ENCODE assay signal across 21 cellular contexts in genomic region chr7:120164-120555, GRCh38.
DNase-seq lines count a peak whose midpoint lies in the region; ATAC-seq and TF ChIP-seq lines count a peak whose summit lies in the region.
"Had no signal": no experiment of that assay in that cellular context is flagged by ENCODE, and none has a peak within 500 bp of the region (broad histone marks: within the 10 kb centered on the region; RNA-seq: fewer than 3 reads in every experiment).

No MANE protein-coding gene starts in this region.

- no peak for ATAC-seq in heart right ventricle
- no peak for ATAC-seq in left ventricle myocardium superior
- ATAC-seq: CD8-positive, alpha-beta T cell; left colon had no signal

- peaks cover 0 to 18% (median 2%) of the 10 kb centered on the region in 7 donors for H3K27me3 ChIP-seq in heart right ventricle
- no peaks in the 10 kb centered on the region for H3K27me3 ChIP-seq in layer of hippocampus (ENCODE audit: control insufficient read depth, insufficient read depth, low read length)
- H3K27me3 ChIP-seq in neural progenitor cell, result peaks cover 10% of the 10 kb centered on the region
- H3K27me3 ChIP-seq in transverse colon, result peaks cover 19% of the 10 kb centered on the region
- no peaks in the 10 kb centered on the region for H3K27me3 ChIP-seq in SK-N-SH (ENCODE audit: insufficient read depth)
- H3K27me3 ChIP-seq: SJSA1, tibial artery had no signal

- H3F3A ChIP-seq in neural progenitor cell (ENCODE audit: low read depth) (no peaks in the 10 kb centered on the region), SK-N-SH (replicated peaks; ENCODE audit: insufficient read depth) (no peaks in the 10 kb centered on the region)

- no peak for DNase-seq in heart right ventricle
- no peak for DNase-seq in left ventricle myocardium superior
- DNase-seq in neural progenitor cell (ENCODE audit: low spot score), result no peak
- DNase-seq in transverse colon, result no peak
- no peak for DNase-seq in germinal center (ENCODE audit: low spot score)
- no peak for DNase-seq in A172 (ENCODE audit: low spot score)
- no peak for DNase-seq in SK-N-SH
- DNase-seq: activated CD4-positive, alpha-beta T cell treated with anti-CD3 and anti-CD28 coated beads, Interleukin-2, amount 50 U/mL, for 48 hours; activated naive CD4-positive, alpha-beta T cell treated with anti-CD3 and anti-CD28 coated beads, Interleukin-2, amount 50 U/mL, for 16 hours; CD8-positive, alpha-beta T cell; effector memory CD4-positive, alpha-beta T cell; erythroblast; left colon; NCI-H1105 treated with DMSO at 0.1 percent for 48 hours; NCI-H2029; RPMI8226; stimulated activated naive CD4-positive, alpha-beta T cell treated with Interleukin-2 at 50 U/mL for 16 hours had no signal

- H3K4me2 ChIP-seq in neural progenitor cell (no peak overlapping the region), SK-N-SH (no peak overlapping the region)

- intact Hi-C loops in heart right ventricle (cut with DNase I) (no loop called here), left ventricle myocardium superior (cut with micrococcal nuclease) (no loop called here), transverse colon (cut with DNase I; ENCODE audit: low total_unique reads) (no loop called here)

- TF ChIP-seq POLR2A in transverse colon (IDR thresholded peaks at IDR 0.05), result no peak

- peaks cover 31% of the 10 kb centered on the region for H3K4me1 Mint-ChIP-seq in neural progenitor cell

- H3K27ac Mint-ChIP-seq in neural progenitor cell, result peak overlapping the region; percentile 69
- H3K27ac Mint-ChIP-seq: CD8-positive, alpha-beta T cell had no signal

- peaks cover 6 to 52% (median 24%) of the 10 kb centered on the region in 9 donors for H3K4me1 ChIP-seq in heart right ventricle
- H3K4me1 ChIP-seq in neural progenitor cell, result peaks cover 14% of the 10 kb centered on the region
- H3K4me1 ChIP-seq in transverse colon, result peaks cover 0 to 25% (median 5%) of the 10 kb centered on the region in 4 donors
- no peaks in the 10 kb centered on the region; a peak in 1 of 4 replicates for H3K4me1 ChIP-seq in SK-N-SH (ENCODE audit: control insufficient read depth in 1 of 2, insufficient read depth in 2 of 2, low read depth in 1 of 2, low read length in 1 of 2)
- H3K4me1 ChIP-seq: SJSA1 had no signal

- whole genome bisulfite sequencing in heart right ventricle, 2 donors, result 89 to 90% methylated on average over 8 of the region's 8 CpGs
- 87% methylated on average over 3 to 8 of the region's 8 CpGs for WGBS in transverse colon (ENCODE audit: low coverage in 1 of 2), 2 donors
- 82% methylated on average over 8 of the region's 8 CpGs for WGBS in SK-N-SH (ENCODE audit: low lambda C conversion rate)

- H3K27ac ChIP-seq in heart right ventricle (peak overlapping the region in 8 of 10 donors; percentile 19 to 89 (median 60)), layer of hippocampus (ENCODE audit: low read depth, low read length) (peak overlapping the region; percentile 71), neural progenitor cell (no peak overlapping the region), transverse colon (peak overlapping the region in 3 of 4 donors; percentile 15 to 65 (median 41)), SK-N-SH (ENCODE audit: low read depth in 2 of 2, low read length in 1 of 2) (no peak overlapping the region)
- H3K27ac ChIP-seq: SJSA1, tibial artery had no signal

- H3K9me3 ChIP-seq in heart right ventricle (no peaks in the 10 kb centered on the region), neural progenitor cell (ENCODE audit: low read depth) (no peaks in the 10 kb centered on the region), transverse colon (no peaks in the 10 kb centered on the region), SK-N-SH (no peaks in the 10 kb centered on the region)
- H3K9me3 ChIP-seq: SJSA1, tibial artery had no signal

- H2AFZ ChIP-seq in neural progenitor cell (replicated peaks), result no peak overlapping the region
- H2AFZ ChIP-seq in SK-N-SH (ENCODE audit: low read depth), result no peak overlapping the region

- TF ChIP-seq RAD21 in SK-N-SH (IDR thresholded peaks at IDR 0.05; ENCODE audit: low read length), result no peak

- POLR2A ChIA-PET in SK-N-SH (lab: Yijun Ruan, JAX), result no interaction called here

- H3K79me2 ChIP-seq in neural progenitor cell (ENCODE audit: low read depth) (no peaks in the 10 kb centered on the region), SK-N-SH (ENCODE audit: insufficient read depth) (no peaks in the 10 kb centered on the region)

- H3K9me3 Mint-ChIP-seq in neural progenitor cell, result no peaks in the 10 kb centered on the region
- H3K9me3 Mint-ChIP-seq: CD8-positive, alpha-beta T cell had no signal

- no peaks in the 10 kb centered on the region for H4K20me1 ChIP-seq in neural progenitor cell (ENCODE audit: low read depth)
- H4K20me1 ChIP-seq in SK-N-SH (ENCODE audit: insufficient read depth), result no peaks in the 10 kb centered on the region

- peaks cover 6% of the 10 kb centered on the region for H3K27me3 Mint-ChIP-seq in neural progenitor cell (ENCODE audit: insufficient read depth, low read depth)

- no peaks in the 10 kb centered on the region for H3K36me3 ChIP-seq in heart right ventricle
- no peaks in the 10 kb centered on the region for H3K36me3 ChIP-seq in neural progenitor cell
- no peaks in the 10 kb centered on the region for H3K36me3 ChIP-seq in transverse colon
- H3K36me3 ChIP-seq in SK-N-SH (replicated peaks in 1 of 2; ENCODE audit: control insufficient read depth in 1 of 2, insufficient read depth in 2 of 2, low read length in 1 of 2), result no peaks in the 10 kb centered on the region
- H3K36me3 ChIP-seq: SJSA1, tibial artery had no signal

- H3K9ac ChIP-seq in neural progenitor cell, result no peak overlapping the region
- no peak overlapping the region for H3K9ac ChIP-seq in SK-N-SH

- peak overlapping the region; percentile 54 for H3K4me3 Mint-ChIP-seq in neural progenitor cell
- H3K4me3 Mint-ChIP-seq: CD8-positive, alpha-beta T cell; neural crest cell had no signal

- TF ChIP-seq EP300 in transverse colon (IDR thresholded peaks at IDR 0.05; ENCODE audit: low read depth), result no peak
- TF ChIP-seq EP300 in SK-N-SH (IDR thresholded peaks at IDR 0.05; ENCODE audit: borderline replicate concordance in 1 of 2, low read depth in 1 of 2, low read length in 1 of 2), result no peak

- no peaks in the 10 kb centered on the region for H3K9me2 ChIP-seq in SK-N-SH

- in situ Hi-C loops in transverse colon (cut with MboI; ENCODE audit: low pct_ligation_motif_present in 1 of 4, low pct_unique_long_range_greater_than_20kb in 1 of 4, low sequenced_read_pairs in 3 of 4), result no loop called here

- CTCF ChIA-PET in SK-N-SH (lab: Yijun Ruan, JAX), result interaction anchor here (1.0 to 1.8 kb wide), 2 partner anchors 30 to 57 kb away, joined by 3 to 5 read pairs; no protein-coding TSS in a partner anchor

- no peaks in the 10 kb centered on the region for H3K36me3 Mint-ChIP-seq in neural progenitor cell
- H3K36me3 Mint-ChIP-seq: CD8-positive, alpha-beta T cell had no signal

- TF ChIP-seq CTCF in heart right ventricle (IDR thresholded peaks at IDR 0.05) (no peak), neural progenitor cell (IDR thresholded peaks at IDR 0.05) (no peak), transverse colon (IDR thresholded peaks at IDR 0.05) (no peak), SK-N-SH (IDR thresholded peaks at IDR 0.05) (no peak)

- H3K4me3 ChIP-seq in heart right ventricle (no peak overlapping the region), neural progenitor cell (no peak overlapping the region), transverse colon (no peak overlapping the region), SK-N-SH (ENCODE audit: low read depth in 2 of 2, low read length in 1 of 2) (no peak overlapping the region)
- H3K4me3 ChIP-seq: SJSA1, tibial artery had no signal

TF ChIP-seq in SK-N-SH, 30 proteins besides CTCF, POLR2A, EP300 and RAD21 (continues in another document):
- TF ChIP-seq USF2 (IDR thresholded peaks at IDR 0.05; ENCODE audit: borderline replicate concordance, low read depth, low read length) (no peak), GABPA (IDR thresholded peaks at IDR 0.05; ENCODE audit: low read depth) (no peak), SIN3A (IDR thresholded peaks at IDR 0.05; ENCODE audit: borderline replicate concordance, low read depth, low read length) (no peak), POLR2AphosphoS5 (IDR thresholded peaks at IDR 0.05; ENCODE audit: low read depth, low read length) (no peak), MXI1 (IDR thresholded peaks at IDR 0.05; ENCODE audit: low read depth, low read length) (no peak), TEAD4 (IDR thresholded peaks at IDR 0.05; ENCODE audit: borderline replicate concordance, insufficient read depth) (no peak), GATA2 (CRISPR knock-in tag; IDR thresholded peaks at IDR 0.05) (no peak), MAX (IDR thresholded peaks at IDR 0.05; ENCODE audit: low read depth) (no peak), RCOR1 (IDR thresholded peaks at IDR 0.05; ENCODE audit: low read length) (no peak), USF1 (IDR thresholded peaks at IDR 0.05; ENCODE audit: borderline replicate concordance, low read depth) (no peak), FOXJ3 (CRISPR knock-in tag; IDR thresholded peaks at IDR 0.05) (no peak), TCF12 (IDR thresholded peaks at IDR 0.05) (no peak), SMC3 (IDR thresholded peaks at IDR 0.05; ENCODE audit: low read depth, low read length) (no peak), ELF1 (IDR thresholded peaks at IDR 0.05) (no peak)

Comparison
In these comparisons a context has a peak if more than half of its experiments do, and no peak if none do; other contexts are left out.
1. H3K27ac ChIP-seq: peak in heart right ventricle (8 of 10), layer of hippocampus (single experiment) and transverse colon (3 of 4); none in neural progenitor cell (single experiment) and SK-N-SH (0 of 2).